Comparison of ENCODE assay signal across 8 cellular contexts in genomic region chrX:74536142-74537010, GRCh38.
DNase-seq lines count a peak whose midpoint lies in the region; ATAC-seq and TF ChIP-seq lines count a peak whose summit lies in the region.

No MANE protein-coding gene starts in this region.

- DNase-seq in Daoy (ENCODE audit: low read depth) (peak; percentile 88), Kasumi-1 (lab: John Stamatoyannopoulos, UW) (peak; percentile 66 to 80), SK-N-DZ (ENCODE audit: low spot score) (peak; percentile 89), anterior cingulate cortex (lab: John Stamatoyannopoulos, UW) (peak in 57 of 58 donors; percentile 2 to 70 (median 47)), cardiac muscle cell (ENCODE audit: low read depth in 1 of 2, low spot score in 1 of 2) (peak; percentile 56 to 92), occipital lobe (lab: John Stamatoyannopoulos, UW) (peak; percentile 62), HuH-7 (ENCODE audit: low spot score) (no peak)

- H3K4me3 ChIP-seq in cardiac muscle cell, result peak overlapping the region; percentile 28

- ATAC-seq in GM21723 (IDR thresholded peaks at IDR 0.05; ENCODE audit: unreplicated experiment), result peak; percentile 58

- peak; percentile 41 for TF ChIP-seq CTCF in cardiac muscle cell (IDR thresholded peaks at IDR 0.05; ENCODE audit: low read depth, low read length)

- H3K36me3 ChIP-seq in cardiac muscle cell, result no peaks in the 10 kb centered on the region

- peak overlapping the region; percentile 22 for H3K27ac ChIP-seq in cardiac muscle cell

- no peaks in the 10 kb centered on the region for H3K27me3 ChIP-seq in cardiac muscle cell

- no peaks in the 10 kb centered on the region for H3K9me3 ChIP-seq in cardiac muscle cell (ENCODE audit: low read depth)

- H3K4me1 ChIP-seq in cardiac muscle cell (ENCODE audit: low read depth), result no peaks in the 10 kb centered on the region
